Comparison of ENCODE assay signal across 1 cellular context in genomic region chr10:87872828-87873227, GRCh38.
TF ChIP-seq lines count a peak whose summit lies in the region.

No MANE protein-coding gene starts in this region.

TF ChIP-seq in GM12878, 131 proteins besides CTCF, POLR2A, EP300 and RAD21:
- TF ChIP-seq SREBF2 (IDR thresholded peaks at IDR 0.05; ENCODE audit: low read length), result no peak
- TF ChIP-seq RELB (IDR thresholded peaks at IDR 0.05; ENCODE audit: low read depth), result no peak
- TF ChIP-seq ZNF207 (IDR thresholded peaks at IDR 0.05; ENCODE audit: borderline replicate concordance), result no peak
- TF ChIP-seq RB1 (IDR thresholded peaks at IDR 0.05; ENCODE audit: borderline replicate concordance), result no peak
- TF ChIP-seq MYC (IDR thresholded peaks at IDR 0.05; ENCODE audit: insufficient read depth, insufficient read length, insufficient replicate concordance, low read length, severe bottlenecking), result no peak
- no peak for TF ChIP-seq RBBP5 (conservative IDR thresholded peaks at IDR 0.05)
- TF ChIP-seq, protein P1, sequence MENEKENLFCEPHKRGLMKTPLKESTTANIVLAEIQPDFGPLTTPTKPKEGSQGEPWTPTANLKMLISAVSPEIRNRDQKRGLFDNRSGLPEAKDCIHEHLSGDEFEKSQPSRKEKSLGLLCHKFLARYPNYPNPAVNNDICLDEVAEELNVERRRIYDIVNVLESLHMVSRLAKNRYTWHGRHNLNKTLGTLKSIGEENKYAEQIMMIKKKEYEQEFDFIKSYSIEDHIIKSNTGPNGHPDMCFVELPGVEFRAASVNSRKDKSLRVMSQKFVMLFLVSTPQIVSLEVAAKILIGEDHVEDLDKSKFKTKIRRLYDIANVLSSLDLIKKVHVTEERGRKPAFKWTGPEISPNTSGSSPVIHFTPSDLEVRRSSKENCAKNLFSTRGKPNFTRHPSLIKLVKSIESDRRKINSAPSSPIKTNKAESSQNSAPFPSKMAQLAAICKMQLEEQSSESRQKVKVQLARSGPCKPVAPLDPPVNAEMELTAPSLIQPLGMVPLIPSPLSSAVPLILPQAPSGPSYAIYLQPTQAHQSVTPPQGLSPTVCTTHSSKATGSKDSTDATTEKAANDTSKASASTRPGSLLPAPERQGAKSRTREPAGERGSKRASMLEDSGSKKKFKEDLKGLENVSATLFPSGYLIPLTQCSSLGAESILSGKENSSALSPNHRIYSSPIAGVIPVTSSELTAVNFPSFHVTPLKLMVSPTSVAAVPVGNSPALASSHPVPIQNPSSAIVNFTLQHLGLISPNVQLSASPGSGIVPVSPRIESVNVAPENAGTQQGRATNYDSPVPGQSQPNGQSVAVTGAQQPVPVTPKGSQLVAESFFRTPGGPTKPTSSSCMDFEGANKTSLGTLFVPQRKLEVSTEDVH (IDR thresholded peaks at IDR 0.05; ENCODE audit: low read depth, partially characterized antibody), result no peak
- no peak for TF ChIP-seq ZNF384 (IDR thresholded peaks at IDR 0.05; ENCODE audit: borderline replicate concordance, low read depth, low read length)
- no peak for TF ChIP-seq MTA2 (IDR thresholded peaks at IDR 0.05; ENCODE audit: low read depth)
- TF ChIP-seq ESRRA (IDR thresholded peaks at IDR 0.05; ENCODE audit: low read length), result no peak
- TF ChIP-seq BACH1 (IDR thresholded peaks at IDR 0.05; ENCODE audit: borderline replicate concordance), result no peak
- TF ChIP-seq HDGF (IDR thresholded peaks at IDR 0.05), result no peak
- TF ChIP-seq ETV6 (conservative IDR thresholded peaks at IDR 0.05 in 1 of 2, IDR thresholded peaks at IDR 0.05 in 1 of 2; ENCODE audit: borderline replicate concordance in 1 of 2, low read depth in 1 of 2), result no peak
- no peak for TF ChIP-seq RELA (IDR thresholded peaks at IDR 0.05; ENCODE audit: borderline replicate concordance, partially characterized antibody)
